Comparison of ENCODE assay signal across 8 cellular contexts in the genomic region with DNA sequence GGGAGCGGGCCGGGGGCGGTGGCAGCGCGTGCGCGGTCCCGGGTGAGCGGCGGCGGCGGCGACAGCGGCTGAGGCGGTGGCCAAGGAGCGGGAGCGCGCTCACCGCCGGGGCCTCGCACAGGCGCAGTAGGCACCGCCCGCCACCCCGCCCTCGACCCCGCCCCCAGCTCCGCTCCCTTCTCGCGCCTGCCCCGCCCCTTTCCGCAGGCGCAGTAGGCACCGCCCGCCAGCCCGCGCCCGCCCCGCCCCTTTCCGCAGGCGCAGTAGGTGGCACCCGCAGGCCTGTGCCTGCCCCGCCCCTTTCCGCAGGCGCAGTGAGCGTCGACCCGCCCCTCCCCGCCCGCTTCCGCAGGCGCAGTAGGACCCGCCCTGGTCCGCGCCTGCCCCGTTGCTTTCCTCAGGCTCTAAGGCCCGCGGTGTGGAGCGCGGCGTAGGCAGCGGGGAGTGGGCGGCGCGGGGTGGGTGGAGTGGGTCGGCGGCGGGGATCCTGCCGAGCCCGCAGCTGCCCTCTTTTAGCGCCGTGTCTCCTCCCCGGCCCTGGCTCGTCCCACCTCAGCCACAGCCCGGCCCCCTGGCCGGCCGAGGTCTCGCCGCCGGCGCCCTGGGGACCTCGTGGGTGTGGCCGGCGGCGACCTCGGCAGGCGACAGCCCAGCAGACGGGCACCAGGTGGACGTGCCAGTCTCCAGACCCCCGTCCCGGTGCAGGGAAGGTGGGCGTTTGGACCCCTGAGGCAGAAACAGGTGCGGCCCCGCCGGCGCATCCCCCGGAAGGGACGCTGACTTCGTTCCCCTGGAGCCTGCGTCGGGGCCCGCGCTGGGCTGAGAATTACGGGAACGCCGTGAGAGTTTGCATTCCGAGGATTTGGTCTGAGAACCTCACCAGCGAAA. TPM values are rescaled to one million over a fixed set of nuclear protein-coding genes. Genes with fewer than 3 reads are reported as not detected.
A peak's percentile ranks its signal among the peaks of the same experiment; 100 is the strongest.
DNase-seq lines count a peak whose midpoint lies in the region; ATAC-seq lines count a peak whose summit lies in the region.

A gene with protein sequence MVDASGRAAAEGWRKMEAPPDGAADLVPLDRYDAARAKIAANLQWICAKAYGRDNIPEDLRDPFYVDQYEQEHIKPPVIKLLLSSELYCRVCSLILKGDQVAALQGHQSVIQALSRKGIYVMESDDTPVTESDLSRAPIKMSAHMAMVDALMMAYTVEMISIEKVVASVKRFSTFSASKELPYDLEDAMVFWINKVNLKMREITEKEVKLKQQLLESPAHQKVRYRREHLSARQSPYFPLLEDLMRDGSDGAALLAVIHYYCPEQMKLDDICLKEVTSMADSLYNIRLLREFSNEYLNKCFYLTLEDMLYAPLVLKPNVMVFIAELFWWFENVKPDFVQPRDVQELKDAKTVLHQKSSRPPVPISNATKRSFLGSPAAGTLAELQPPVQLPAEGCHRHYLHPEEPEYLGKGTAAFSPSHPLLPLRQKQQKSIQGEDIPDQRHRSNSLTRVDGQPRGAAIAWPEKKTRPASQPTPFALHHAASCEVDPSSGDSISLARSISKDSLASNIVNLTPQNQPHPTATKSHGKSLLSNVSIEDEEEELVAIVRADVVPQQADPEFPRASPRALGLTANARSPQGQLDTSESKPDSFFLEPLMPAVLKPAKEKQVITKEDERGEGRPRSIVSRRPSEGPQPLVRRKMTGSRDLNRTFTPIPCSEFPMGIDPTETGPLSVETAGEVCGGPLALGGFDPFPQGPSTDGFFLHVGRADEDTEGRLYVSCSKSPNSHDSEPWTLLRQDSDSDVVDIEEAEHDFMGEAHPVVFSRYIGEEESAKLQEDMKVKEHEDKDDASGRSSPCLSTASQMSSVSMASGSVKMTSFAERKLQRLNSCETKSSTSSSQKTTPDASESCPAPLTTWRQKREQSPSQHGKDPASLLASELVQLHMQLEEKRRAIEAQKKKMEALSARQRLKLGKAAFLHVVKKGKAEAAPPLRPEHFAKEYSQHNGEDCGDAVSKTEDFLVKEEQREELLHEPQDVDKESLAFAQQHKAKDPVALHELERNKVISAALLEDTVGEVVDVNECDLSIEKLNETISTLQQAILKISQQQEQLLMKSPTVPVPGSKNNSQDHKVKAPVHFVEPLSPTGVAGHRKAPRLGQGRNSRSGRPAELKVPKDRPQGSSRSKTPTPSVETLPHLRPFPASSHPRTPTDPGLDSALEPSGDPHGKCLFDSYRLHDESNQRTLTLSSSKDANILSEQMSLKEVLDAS (N-terminal part only) (minus strand): TSS at position 101 of the 888 bp plus-strand sequence. CDS start 387 bp downstream, outside the sequence.

- peaks cover 40% of the 10 kb centered on the region for H3K36me3 ChIP-seq in BLaER1

- H3K36me3 Mint-ChIP-seq in activated CD4-positive, alpha-beta T cell treated with anti-CD3 and anti-CD28 coated beads, Interleukin-2, amount 10 ng/mL, durations not matched to agents 7 days and 5 days (ENCODE audit: low read depth) = peaks cover 38% of the 10 kb centered on the region

- peak within 1 kb of the TSS; percentile 86 for H3K27ac Mint-ChIP-seq in activated CD4-positive, alpha-beta T cell treated with anti-CD3 and anti-CD28 coated beads, Interleukin-2, amount 10 ng/mL, durations not matched to agents 7 days and 5 days

- DNase-seq in NCI-H526 treated with DMSO at 0.1 percent for 48 hours (lab: John Stamatoyannopoulos, UW) (peak; percentile 79), cortex of kidney (lab: John Stamatoyannopoulos, UW) (peak; percentile 57), left kidney (ENCODE audit: low read depth, low spot score) (peak; percentile 97)
- peak; percentile 91 for DNase-seq in activated CD4-positive, alpha-beta T cell treated with anti-CD3 and anti-CD28 coated beads, Interleukin-2, amount 10 ng/mL, durations not matched to agents 7 days and 5 days
- peak; percentile 94 for DNase-seq in stimulated activated CD4-positive, alpha-beta T cell treated with anti-CD3 and anti-CD28 coated beads, Interleukin-1b, Interleukin-23, amount 100 ng/mL, for 48 hours

- H4K20me1 ChIP-seq in BLaER1 = peaks cover 46% of the 10 kb centered on the region

- H3K4me1 ChIP-seq in BLaER1 = peaks cover 66% of the 10 kb centered on the region

- 0 out of 2 replicates have a peak, but pooled peaks cover 3% of the 10 kb centered on the region for H3K9me3 ChIP-seq in BLaER1

- POLR2A ChIA-PET in activated CD4-positive, alpha-beta T cell treated with anti-CD3 and anti-CD28 coated beads, Interleukin-2, amount 10 ng/mL, durations not matched to agents 7 days and 5 days (lab: Charles Lee) = no interaction called here

- ATAC-seq in GM19324 (IDR thresholded peaks at IDR 0.05; ENCODE audit: low FRiP score, unreplicated experiment) = peak; percentile 78
- ATAC-seq in HG03460 (IDR thresholded peaks at IDR 0.05; ENCODE audit: unreplicated experiment) = peak; percentile 67

- H3K27me3 Mint-ChIP-seq in activated CD4-positive, alpha-beta T cell treated with anti-CD3 and anti-CD28 coated beads, Interleukin-2, amount 10 ng/mL, durations not matched to agents 7 days and 5 days = no peaks in the 10 kb centered on the region

- H3K27ac ChIP-seq in BLaER1 = peak within 1 kb of the TSS; percentile 89

- peaks cover 45% of the 10 kb centered on the region for H3K4me1 Mint-ChIP-seq in activated CD4-positive, alpha-beta T cell treated with anti-CD3 and anti-CD28 coated beads, Interleukin-2, amount 10 ng/mL, durations not matched to agents 7 days and 5 days

- H3K4me2 ChIP-seq in BLaER1 = peak within 1 kb of the TSS; percentile 98

- H3K9me3 Mint-ChIP-seq in activated CD4-positive, alpha-beta T cell treated with anti-CD3 and anti-CD28 coated beads, Interleukin-2, amount 10 ng/mL, durations not matched to agents 7 days and 5 days = no peaks in the 10 kb centered on the region

- CTCF ChIA-PET in activated CD4-positive, alpha-beta T cell treated with anti-CD3 and anti-CD28 coated beads, Interleukin-2, amount 10 ng/mL, durations not matched to agents 7 days and 5 days (lab: Charles Lee) = interaction anchor here (1.5 kb wide), 1 partner anchor 43 kb away, joined by 4 read pairs; no protein-coding TSS in a partner anchor

- H3K9ac ChIP-seq in BLaER1 = peak within 1 kb of the TSS; percentile 88

- no peaks in the 10 kb centered on the region for H3K27me3 ChIP-seq in BLaER1

- H3K4me3 ChIP-seq in BLaER1 = peak within 1 kb of the TSS; percentile 92

- H3K4me3 Mint-ChIP-seq in activated CD4-positive, alpha-beta T cell treated with anti-CD3 and anti-CD28 coated beads, Interleukin-2, amount 10 ng/mL, durations not matched to agents 7 days and 5 days = peak within 1 kb of the TSS; percentile 81

RNA-seq across cellular contexts. Expression of the gene that starts here (rescaled TPM):
- 10 to 100 TPM; 20.4 to 22.7 TPM for total RNA-seq in activated CD4-positive, alpha-beta T cell treated with anti-CD3 and anti-CD28 coated beads, Interleukin-2, amount 10 ng/mL, durations not matched to agents 7 days and 5 days

Comparison
In these comparisons a context has a peak if more than half of its experiments do, and no peak if none do; other contexts are left out.
1. Peak in every context shown above with its lines: DNase-seq, ATAC-seq, H3K4me3 ChIP-seq and H3K27ac ChIP-seq.